In the genomic region with DNA sequence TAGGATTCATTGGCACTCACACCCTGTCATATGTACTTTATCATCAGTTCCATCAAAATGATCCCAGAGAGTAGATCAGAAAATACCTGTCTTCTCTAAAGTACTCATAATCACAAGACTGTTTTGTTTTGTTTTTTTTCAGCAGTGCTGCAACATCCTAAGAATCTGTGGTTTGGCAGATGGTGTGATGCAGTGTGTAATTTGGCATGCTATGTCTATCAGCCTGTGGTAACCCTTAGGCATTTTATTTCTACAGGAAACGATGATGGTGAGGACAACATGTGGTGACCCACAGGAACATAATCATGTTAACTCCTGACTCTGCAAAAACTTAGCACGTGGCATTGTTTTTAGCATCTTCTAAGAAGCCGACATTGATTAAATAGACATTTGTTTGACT, we compare ENCODE assay signal across 1 cellular context.
TF ChIP-seq lines count a peak whose summit lies in the region.

No MANE protein-coding gene starts in this region.

TF ChIP-seq in GM23338, 12 proteins besides CTCF, POLR2A, EP300 and RAD21 (continued from another document):
- TF ChIP-seq, protein P1, sequence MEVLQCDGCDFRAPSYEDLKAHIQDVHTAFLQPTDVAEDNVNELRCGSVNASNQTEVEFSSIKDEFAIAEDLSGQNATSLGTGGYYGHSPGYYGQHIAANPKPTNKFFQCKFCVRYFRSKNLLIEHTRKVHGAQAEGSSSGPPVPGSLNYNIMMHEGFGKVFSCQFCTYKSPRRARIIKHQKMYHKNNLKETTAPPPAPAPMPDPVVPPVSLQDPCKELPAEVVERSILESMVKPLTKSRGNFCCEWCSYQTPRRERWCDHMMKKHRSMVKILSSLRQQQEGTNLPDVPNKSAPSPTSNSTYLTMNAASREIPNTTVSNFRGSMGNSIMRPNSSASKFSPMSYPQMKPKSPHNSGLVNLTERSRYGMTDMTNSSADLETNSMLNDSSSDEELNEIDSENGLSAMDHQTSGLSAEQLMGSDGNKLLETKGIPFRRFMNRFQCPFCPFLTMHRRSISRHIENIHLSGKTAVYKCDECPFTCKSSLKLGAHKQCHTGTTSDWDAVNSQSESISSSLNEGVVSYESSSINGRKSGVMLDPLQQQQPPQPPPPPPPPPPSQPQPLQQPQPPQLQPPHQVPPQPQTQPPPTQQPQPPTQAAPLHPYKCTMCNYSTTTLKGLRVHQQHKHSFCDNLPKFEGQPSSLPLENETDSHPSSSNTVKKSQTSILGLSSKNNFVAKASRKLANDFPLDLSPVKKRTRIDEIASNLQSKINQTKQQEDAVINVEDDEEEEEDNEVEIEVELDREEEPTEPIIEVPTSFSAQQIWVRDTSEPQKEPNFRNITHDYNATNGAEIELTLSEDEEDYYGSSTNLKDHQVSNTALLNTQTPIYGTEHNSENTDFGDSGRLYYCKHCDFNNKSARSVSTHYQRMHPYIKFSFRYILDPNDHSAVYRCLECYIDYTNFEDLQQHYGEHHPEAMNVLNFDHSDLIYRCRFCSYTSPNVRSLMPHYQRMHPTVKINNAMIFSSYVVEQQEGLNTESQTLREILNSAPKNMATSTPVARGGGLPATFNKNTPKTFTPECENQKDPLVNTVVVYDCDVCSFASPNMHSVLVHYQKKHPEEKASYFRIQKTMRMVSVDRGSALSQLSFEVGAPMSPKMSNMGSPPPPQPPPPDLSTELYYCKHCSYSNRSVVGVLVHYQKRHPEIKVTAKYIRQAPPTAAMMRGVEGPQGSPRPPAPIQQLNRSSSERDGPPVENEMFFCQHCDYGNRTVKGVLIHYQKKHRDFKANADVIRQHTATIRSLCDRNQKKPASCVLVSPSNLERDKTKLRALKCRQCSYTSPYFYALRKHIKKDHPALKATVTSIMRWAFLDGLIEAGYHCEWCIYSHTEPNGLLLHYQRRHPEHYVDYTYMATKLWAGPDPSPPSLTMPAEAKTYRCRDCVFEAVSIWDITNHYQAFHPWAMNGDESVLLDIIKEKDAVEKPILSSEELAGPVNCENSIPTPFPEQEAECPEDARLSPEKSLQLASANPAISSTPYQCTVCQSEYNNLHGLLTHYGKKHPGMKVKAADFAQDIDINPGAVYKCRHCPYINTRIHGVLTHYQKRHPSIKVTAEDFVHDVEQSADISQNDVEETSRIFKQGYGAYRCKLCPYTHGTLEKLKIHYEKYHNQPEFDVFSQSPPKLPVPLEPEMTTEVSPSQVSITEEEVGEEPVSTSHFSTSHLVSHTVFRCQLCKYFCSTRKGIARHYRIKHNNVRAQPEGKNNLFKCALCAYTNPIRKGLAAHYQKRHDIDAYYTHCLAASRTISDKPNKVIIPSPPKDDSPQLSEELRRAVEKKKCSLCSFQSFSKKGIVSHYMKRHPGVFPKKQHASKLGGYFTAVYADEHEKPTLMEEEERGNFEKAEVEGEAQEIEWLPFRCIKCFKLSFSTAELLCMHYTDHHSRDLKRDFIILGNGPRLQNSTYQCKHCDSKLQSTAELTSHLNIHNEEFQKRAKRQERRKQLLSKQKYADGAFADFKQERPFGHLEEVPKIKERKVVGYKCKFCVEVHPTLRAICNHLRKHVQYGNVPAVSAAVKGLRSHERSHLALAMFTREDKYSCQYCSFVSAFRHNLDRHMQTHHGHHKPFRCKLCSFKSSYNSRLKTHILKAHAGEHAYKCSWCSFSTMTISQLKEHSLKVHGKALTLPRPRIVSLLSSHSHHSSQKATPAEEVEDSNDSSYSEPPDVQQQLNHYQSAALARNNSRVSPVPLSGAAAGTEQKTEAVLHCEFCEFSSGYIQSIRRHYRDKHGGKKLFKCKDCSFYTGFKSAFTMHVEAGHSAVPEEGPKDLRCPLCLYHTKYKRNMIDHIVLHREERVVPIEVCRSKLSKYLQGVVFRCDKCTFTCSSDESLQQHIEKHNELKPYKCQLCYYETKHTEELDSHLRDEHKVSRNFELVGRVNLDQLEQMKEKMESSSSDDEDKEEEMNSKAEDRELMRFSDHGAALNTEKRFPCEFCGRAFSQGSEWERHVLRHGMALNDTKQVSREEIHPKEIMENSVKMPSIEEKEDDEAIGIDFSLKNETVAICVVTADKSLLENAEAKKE (CRISPR knock-in tag; IDR thresholded peaks at IDR 0.05): no peak
